In the genomic region with DNA sequence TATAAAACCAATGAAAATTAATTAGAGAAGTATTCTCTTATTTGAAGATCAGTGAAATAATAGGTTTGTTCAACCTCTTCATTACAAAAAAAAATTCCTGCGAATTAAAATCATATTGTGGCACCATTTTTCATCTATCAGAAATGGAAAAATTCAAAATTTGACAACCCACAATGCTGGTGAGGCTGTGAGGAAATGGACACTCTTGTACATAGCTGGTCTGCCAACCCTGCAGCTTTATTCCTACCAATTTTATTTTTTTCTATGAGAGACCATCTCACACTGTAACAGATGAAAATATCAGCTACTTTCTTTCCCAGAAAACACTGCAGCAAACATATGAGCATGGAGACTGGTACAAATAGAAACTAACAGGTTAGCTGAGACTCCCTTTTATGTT, we compare ENCODE assay signal across 34 cellular contexts.
"Had no signal": no experiment of that assay in that cellular context is flagged by ENCODE, and none has a peak within 500 bp of the region (broad histone marks: within the 10 kb centered on the region; RNA-seq: fewer than 3 reads in every experiment).

No MANE protein-coding gene starts in this region.

- H3K36me3 ChIP-seq: MG63 had no signal

- DNase-seq: Karpas-422, Kasumi-1, MG63, MM.1S, MV-4-11, NCI-H1048, NCI-H1092, NCI-H1092 treated with DMSO at 0.1 percent for 48 hours, NCI-H1105, NCI-H1105 treated with DMSO at 0.1 percent for 48 hours, NCI-H1417, NCI-H1417 treated with DMSO at 0.1 percent for 48 hours, NCI-H1436, NCI-H1436 treated with DMSO at 0.1 percent for 48 hours, NCI-H146, NCI-H1694, NCI-H1694 treated with DMSO at 0.1 percent for 48 hours, NCI-H187, NCI-H187 treated with DMSO at 0.1 percent for 48 hours, NCI-H1930, NCI-H2029, NCI-H2029 treated with DMSO at 0.1 percent for 48 hours, NCI-H2081, NCI-H2081 treated with DMSO at 0.1 percent for 48 hours, NCI-H2107, NCI-H2171, NCI-H2171 treated with DMSO at 0.1 percent for 48 hours, NCI-H2227 treated with DMSO at 0.1 percent for 48 hours, NCI-H226, NCI-H345, NCI-H446, NCI-H446 treated with DMSO at 0.1 percent for 48 hours, NCI-H510A, NCI-H510A treated with DMSO at 0.1 percent for 48 hours had no signal

- H3K27me3 ChIP-seq: MG63 had no signal

- H3K9me3 ChIP-seq: MG63 had no signal

- H3K4me3 ChIP-seq: MG63 had no signal
